In the genomic region with DNA sequence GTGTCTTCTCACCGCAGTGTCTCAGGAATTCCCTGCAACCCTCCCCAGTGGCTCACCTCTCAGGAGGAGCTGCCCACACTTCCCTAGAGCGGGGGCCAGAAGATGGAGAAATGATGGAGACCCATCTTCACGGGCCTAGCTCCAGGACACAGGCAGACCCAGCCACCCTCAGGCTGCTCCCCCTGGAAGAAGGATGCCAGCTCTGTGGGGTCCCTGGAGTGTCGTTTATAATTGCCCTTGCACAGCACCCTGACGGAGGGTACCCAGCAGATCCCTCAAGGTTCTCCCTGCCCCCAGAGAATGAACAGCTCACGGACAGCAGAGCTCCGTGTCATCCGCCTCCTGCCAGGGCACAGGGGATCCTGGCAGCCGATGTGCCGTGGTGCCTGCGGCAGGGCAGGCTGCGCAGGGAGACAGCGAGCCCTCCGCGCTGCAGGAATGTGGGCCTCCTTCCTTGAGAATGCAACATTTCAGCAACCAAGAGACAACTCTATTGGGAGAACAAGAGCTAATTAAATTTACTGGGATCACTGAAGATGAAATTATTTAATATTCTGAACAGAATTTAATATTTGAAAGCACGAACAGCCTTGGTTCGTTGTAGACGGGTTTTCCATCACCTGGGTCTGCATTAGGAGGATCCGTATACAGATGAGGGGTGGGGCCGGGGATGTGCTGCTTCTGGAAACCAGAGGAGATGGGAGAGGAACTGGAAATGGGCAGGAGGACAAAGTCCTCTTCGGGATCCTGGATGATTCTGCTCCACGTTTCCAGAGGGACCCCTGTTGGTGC, we compare ENCODE assay signal across 19 cellular contexts. TPM values are rescaled to one million over a fixed set of nuclear protein-coding genes. Genes with fewer than 3 reads are reported as not detected.
A peak's percentile ranks its signal among the peaks of the same experiment; 100 is the strongest.
DNase-seq lines count a peak whose midpoint lies in the region; TF ChIP-seq lines count a peak whose summit lies in the region.
"Had no signal": no experiment of that assay in that cellular context is flagged by ENCODE, and none has a peak within 500 bp of the region (broad histone marks: within the 10 kb centered on the region; RNA-seq: fewer than 3 reads in every experiment).

No MANE protein-coding gene starts in this region.

- 83 to 89% (median 84%) methylated on average over 16 to 22 of the region's 22 CpGs for WGBS in stomach, 5 donors

- H3K36me3 ChIP-seq in WERI-Rb-1 (no peaks in the 10 kb centered on the region), stomach (no peaks in the 10 kb centered on the region)
- H3K36me3 ChIP-seq: heart right ventricle, neural progenitor cell, uterus had no signal

- intact Hi-C loops in stomach (cut with DNase I; ENCODE audit: low total_unique reads): no loop called here

- DNase-seq in activated effector memory CD4-positive, alpha-beta T cell treated with anti-CD3 and anti-CD28 coated beads, Interleukin-2, amount 50 U/mL, for 16 hours: peak; percentile 45
- no peak for DNase-seq in activated effector memory CD4-positive, alpha-beta T cell treated with Interleukin-2 at 50 U/mL for 16 hours
- DNase-seq in WERI-Rb-1 (peak; percentile 6), islet precursor cell (peak; percentile 46), stomach (peak; percentile 17), DMS79 treated with DMSO at 0.1 percent for 48 hours (lab: John Stamatoyannopoulos, UW) (no peak), DMS53 (lab: John Stamatoyannopoulos, UW) (no peak), cerebellum (ENCODE audit: low spot score) (no peak)
- DNase-seq: CD4-positive, alpha-beta memory T cell; mesendoderm; NCI-H1417 treated with DMSO at 0.1 percent for 48 hours; NCI-H774; PC-9; T1000 had no signal

- no peak overlapping the region for H3K4me3 ChIP-seq in WERI-Rb-1 (ENCODE audit: low read depth, low read length)
- H3K4me3 ChIP-seq in stomach: no peak overlapping the region
- H3K4me3 ChIP-seq: heart right ventricle, neural progenitor cell, PC-9, uterus had no signal

- no peak for TF ChIP-seq EP300 in stomach (IDR thresholded peaks at IDR 0.05)

- H3K4me1 ChIP-seq in stomach: no peaks in the 10 kb centered on the region
- H3K4me1 ChIP-seq: heart right ventricle, uterus had no signal

- H3K27ac ChIP-seq in WERI-Rb-1 (no peak overlapping the region), stomach (no peak overlapping the region)
- H3K27ac ChIP-seq: heart right ventricle, neural progenitor cell, PC-9, uterus had no signal

- TF ChIP-seq CTCF in WERI-Rb-1 (IDR thresholded peaks at IDR 0.05; ENCODE audit: low read depth, low read length): no peak
- TF ChIP-seq CTCF in stomach (IDR thresholded peaks at IDR 0.05): no peak

- H3K27me3 ChIP-seq in WERI-Rb-1 (ENCODE audit: insufficient read depth, low read depth, severe bottlenecking) (no peaks in the 10 kb centered on the region), stomach (peaks cover 0 to 30% (median 0%) of the 10 kb centered on the region in 3 donors)
- H3K27me3 ChIP-seq: neural progenitor cell, uterus had no signal

- TF ChIP-seq POLR2A in stomach (IDR thresholded peaks at IDR 0.05): no peak

- no peaks in the 10 kb centered on the region for H3K9me3 ChIP-seq in WERI-Rb-1 (ENCODE audit: severe bottlenecking)
- H3K9me3 ChIP-seq in stomach: no peaks in the 10 kb centered on the region
- H3K9me3 ChIP-seq: uterus had no signal

RNA-seq across cellular contexts. Expression of a gene that starts 21.0 kb away (rescaled TPM):
- total RNA-seq in stomach: 1 to 10 TPM in 1 of 5 donors, not detected in 4; 7.6 TPM
- polyA plus RNA-seq in stomach: 1 to 10 TPM in 1 of 3 donors, not detected in 2; 1.2 TPM
- 12.3 TPM for total RNA-seq in cerebellum
- total RNA-seq: activated T-helper 2 cell treated with anti-CD3 and anti-CD28 coated beads, Interferon-gamma antibody, Interleukin-2, Interleukin-4, amounts not matched to agents 10 μg/mL and 5 μg/mL and 100 μg/mL, durations not matched to agents 14 hours and 24 hours and 36 hours; CD4-positive, alpha-beta memory T cell; heart right ventricle; PC-9 had no signal
- polyA plus RNA-seq: AG04450, heart right ventricle had no signal

Comparison
In these comparisons a context has a peak if more than half of its experiments do, and no peak if none do; other contexts are left out.
1. DNase-seq: peak in activated effector memory CD4-positive, alpha-beta T cell treated with anti-CD3 and anti-CD28 coated beads, Interleukin-2, amount 50 U/mL, for 16 hours (single experiment), WERI-Rb-1 (single experiment), islet precursor cell (single experiment) and stomach (single experiment); none in activated effector memory CD4-positive, alpha-beta T cell treated with Interleukin-2 at 50 U/mL for 16 hours (single experiment), DMS79 treated with DMSO at 0.1 percent for 48 hours (single experiment), DMS53 (single experiment) and cerebellum (single experiment).